Comparison of ENCODE assay signal across 25 cellular contexts in genomic region chr3:17162116-17162515, GRCh38.
DNase-seq lines count a peak whose midpoint lies in the region; ATAC-seq, FAIRE-seq and TF ChIP-seq lines count a peak whose summit lies in the region.
"Had no signal": no experiment of that assay in that cellular context is flagged by ENCODE, and none has a peak within 500 bp of the region (broad histone marks: within the 10 kb centered on the region; RNA-seq: fewer than 3 reads in every experiment).

No MANE protein-coding gene starts in this region.

- no peak for TF ChIP-seq CTCF in right atrium auricular region (IDR thresholded peaks at IDR 0.05)

- H3K27me3 ChIP-seq in right atrium auricular region = no peaks in the 10 kb centered on the region

- FAIRE-seq in GM12891 (lab: Jason Lieb, UNC) = no peak
- FAIRE-seq: GM18507, H54 had no signal

- H3K4me3 ChIP-seq in right atrium auricular region = no peak overlapping the region
- H3K4me3 ChIP-seq: SK-N-MC had no signal

- peaks cover 26% of the 10 kb centered on the region for H3K36me3 ChIP-seq in right atrium auricular region

- no peak for ATAC-seq in Right ventricle myocardium inferior

- peaks cover 0 to 18% of the 10 kb centered on the region in 2 donors for H3K4me1 ChIP-seq in right atrium auricular region

- intact Hi-C loops in Right ventricle myocardium inferior (cut with DNase I) = no loop called here

- DNase-seq in right atrium auricular region (ENCODE audit: low spot score) (no peak), Right ventricle myocardium inferior (ENCODE audit: missing footprints) (no peak), NCI-H446 (lab: John Stamatoyannopoulos, UW) (peak; percentile 17 to 84), ecto neural progenitor cell (ENCODE audit: low spot score) (peak; percentile 18), HUDEP-2 (lab: John Stamatoyannopoulos, UW; ENCODE audit: unreplicated experiment in 76 of 76) (no peak), GM12891 (ENCODE audit: insufficient read length, low spot score) (no peak)
- no peak for DNase-seq in stimulated activated CD4-positive, alpha-beta T cell treated with anti-CD3 and anti-CD28 coated beads, Interleukin-12 subunit alpha, Interleukin-12 subunit beta, amount 100 ng/mL, for 4 hours
- DNase-seq: CD4-positive, alpha-beta memory T cell; COR-L47; DMS79; EL; GF-D8; Karpas-422; NCI-H1092; NCI-H1436; NCI-H1930; NCI-H2107; NCI-H510A; NCI-H69; SIG-M5 had no signal

- no peaks in the 10 kb centered on the region for H3K9me3 ChIP-seq in right atrium auricular region

- H3K27ac ChIP-seq in right atrium auricular region = peak overlapping the region; percentile 41 to 57
- H3K27ac ChIP-seq: HL-60, RWPE1, SK-N-MC had no signal

- no peak for TF ChIP-seq POLR2A in GM12891 (IDR thresholded peaks at IDR 0.05; ENCODE audit: low read depth, low read length)

TF ChIP-seq in GM12891, 5 proteins besides CTCF, POLR2A, EP300 and RAD21:
- TF ChIP-seq POU2F2 (IDR thresholded peaks at IDR 0.05; ENCODE audit: low read depth, low read length) = no peak
- TF ChIP-seq PAX5 (IDR thresholded peaks at IDR 0.05; ENCODE audit: insufficient read depth, low read length, severe bottlenecking) = no peak
- no peak for TF ChIP-seq SPI1 (IDR thresholded peaks at IDR 0.05; ENCODE audit: low read depth, low read length)
- no peak for TF ChIP-seq TAF1 (IDR thresholded peaks at IDR 0.05; ENCODE audit: low read depth, low read length)
- no peak for TF ChIP-seq POLR2AphosphoS5 (IDR thresholded peaks at IDR 0.05; ENCODE audit: low read depth, low read length)

Comparison
In these comparisons a context has a peak if more than half of its experiments do, and no peak if none do; other contexts are left out.
1. DNase-seq: peak in NCI-H446 (2 of 2) and ecto neural progenitor cell (single experiment); none in right atrium auricular region (single experiment), Right ventricle myocardium inferior (single experiment), stimulated activated CD4-positive, alpha-beta T cell treated with anti-CD3 and anti-CD28 coated beads, Interleukin-12 subunit alpha, Interleukin-12 subunit beta, amount 100 ng/mL, for 4 hours (single experiment), HUDEP-2 (0 of 76) and GM12891 (single experiment).